Comparison of ENCODE assay signal across 15 cellular contexts in genomic region chr15:71080705-71081104, GRCh38. TPM values are rescaled to one million over a fixed set of nuclear protein-coding genes. Genes with fewer than 3 reads are reported as not detected.
DNase-seq lines count a peak whose midpoint lies in the region; ATAC-seq and TF ChIP-seq lines count a peak whose summit lies in the region.
"Had no signal": no experiment of that assay in that cellular context is flagged by ENCODE, and none has a peak within 500 bp of the region (broad histone marks: within the 10 kb centered on the region; RNA-seq: fewer than 3 reads in every experiment).

No MANE protein-coding gene starts in this region.

- TF ChIP-seq CTCF in foreskin fibroblast (IDR thresholded peaks at IDR 0.05; ENCODE audit: low read depth, low read length): no peak
- no peak for TF ChIP-seq CTCF in tibial artery (IDR thresholded peaks at IDR 0.05)
- TF ChIP-seq CTCF in omental fat pad (IDR thresholded peaks at IDR 0.05): no peak

- H3K18ac ChIP-seq in mesendoderm (ENCODE audit: low read length): no peak overlapping the region

- H3K9me3 ChIP-seq in tibial artery: no peaks in the 10 kb centered on the region
- H3K9me3 ChIP-seq: SJCRH30 had no signal

- no peak overlapping the region for H3K9ac ChIP-seq in mesendoderm (ENCODE audit: low read length)

- H3K36me3 ChIP-seq in tibial artery (no peaks in the 10 kb centered on the region), mesendoderm (ENCODE audit: control insufficient read depth, insufficient read depth, low read length) (no peaks in the 10 kb centered on the region)
- H3K36me3 ChIP-seq: SJCRH30 had no signal

- no peak overlapping the region for H2BK5ac ChIP-seq in mesendoderm (ENCODE audit: low read length)

- ATAC-seq in omental fat pad (ENCODE audit: low FRiP score): no peak
- ATAC-seq: activated CD8-positive, alpha-beta memory T cell treated with anti-CD3 and anti-CD28 coated beads, Interleukin-2, amount 10 ng/mL, durations not matched to agents 7 days and 5 days had no signal

- H2BK120ac ChIP-seq in mesendoderm (ENCODE audit: low read depth, low read length): no peak overlapping the region

- no peak overlapping the region for H2AK5ac ChIP-seq in mesendoderm (ENCODE audit: low read length)

- no peaks in the 10 kb centered on the region for H3K27me3 ChIP-seq in tibial artery
- no peaks in the 10 kb centered on the region for H3K27me3 ChIP-seq in mesendoderm (ENCODE audit: insufficient read depth, low read length, poor library complexity)
- H3K27me3 ChIP-seq: SJCRH30 had no signal

- no peak overlapping the region for H3K4me2 ChIP-seq in mesendoderm (ENCODE audit: low read length)

- H4K5ac ChIP-seq in mesendoderm (ENCODE audit: low read length): no peak overlapping the region

- no peak overlapping the region for H3K4me3 ChIP-seq in foreskin fibroblast (ENCODE audit: low read depth in 1 of 2, low read length in 2 of 2)
- no peak overlapping the region for H3K4me3 ChIP-seq in tibial artery
- no peak overlapping the region for H3K4me3 ChIP-seq in mesendoderm (ENCODE audit: low read length)
- H3K4me3 ChIP-seq: SJCRH30 had no signal

- no peaks in the 10 kb centered on the region for H3K79me2 ChIP-seq in mesendoderm (ENCODE audit: control insufficient read depth, insufficient read depth, low read length)

- no peak overlapping the region for H3K56ac ChIP-seq in mesendoderm (ENCODE audit: low read length)

- no peak overlapping the region for H3K4ac ChIP-seq in mesendoderm (ENCODE audit: low read depth, low read length)

- no CpG with 5 or more reads among the region's 1 CpG for WGBS in mesendoderm (ENCODE audit: extremely low coverage, insufficient coverage, low lambda C conversion rate)

- no peaks in the 10 kb centered on the region for H3K79me1 ChIP-seq in mesendoderm (ENCODE audit: low read length)

- no peak overlapping the region for H3K23ac ChIP-seq in mesendoderm (ENCODE audit: low read length)

- H3K27ac ChIP-seq in tibial artery (peak overlapping the region; percentile 83 to 84), mesendoderm (ENCODE audit: low read depth, low read length) (no peak overlapping the region)
- H3K27ac ChIP-seq: SJCRH30 had no signal

- H3K4me1 ChIP-seq in tibial artery (peaks cover 3 to 59% (median 37%) of the 10 kb centered on the region in 4 donors), mesendoderm (ENCODE audit: control insufficient read depth, low read depth, low read length) (peaks cover 4% of the 10 kb centered on the region)
- H3K4me1 ChIP-seq: SJCRH30 had no signal

- intact Hi-C loops in tibial artery (cut with DNase I; ENCODE audit: low total_unique reads): no loop called here

- no peak overlapping the region for H2BK15ac ChIP-seq in mesendoderm (replicated peaks; ENCODE audit: low read depth)

- peak; percentile 29 for DNase-seq in H4 (ENCODE audit: low spot score)
- DNase-seq in amniotic epithelial cell (ENCODE audit: low read depth): peak; percentile 95
- peak; percentile 93 to 96 for DNase-seq in foreskin fibroblast
- DNase-seq in tibial artery: peak in 1 of 2 donors; percentile 34
- DNase-seq in germinal center (ENCODE audit: low spot score): no peak
- DNase-seq in NCI-H2081 treated with DMSO at 0.1 percent for 48 hours (lab: John Stamatoyannopoulos, UW): no peak
- no peak for DNase-seq in omental fat pad (ENCODE audit: low spot score)
- DNase-seq in mesendoderm: no peak
- DNase-seq: activated CD8-positive, alpha-beta memory T cell treated with anti-CD3 and anti-CD28 coated beads, Interleukin-2, amount 10 ng/mL, durations not matched to agents 7 days and 5 days; Calu3; effector CD4-positive, alpha-beta T cell; NCI-H1105; NCI-H524 treated with DMSO at 0.1 percent for 48 hours; SJCRH30; stimulated activated CD4-positive, alpha-beta T cell treated with anti-CD3 and anti-CD28 coated beads, Interleukin-4, amount 100 ng/mL, for 4 hours had no signal

- H4K8ac ChIP-seq in mesendoderm (ENCODE audit: low read depth, low read length): no peak overlapping the region

RNA-seq across cellular contexts. Expression of gene THSD4, which starts 34.6 kb away (rescaled TPM):
- 0.58 and 1.2 TPM in 2 replicates for total RNA-seq in H4 (2014; rRNA removed; shearing (Covaris generic))
- total RNA-seq in omental fat pad: 10 to 100 TPM in 3 of 4 donors, 1 to 10 TPM in 1; 2.7 to 49.2 (median 15.8) TPM
- 1.3 TPM for polyA plus RNA-seq in mesendoderm (2013, experiment 1 of 2)
- 1.1 TPM for polyA plus RNA-seq in mesendoderm (2013, experiment 2 of 2)
- total RNA-seq: activated CD8-positive, alpha-beta memory T cell treated with anti-CD3 and anti-CD28 coated beads, Interleukin-2, amount 10 ng/mL, durations not matched to agents 7 days and 5 days had no signal

Comparison
In these comparisons a context has a peak if more than half of its experiments do, and no peak if none do; other contexts are left out.
1. DNase-seq: peak in H4 (single experiment), amniotic epithelial cell (single experiment) and foreskin fibroblast (2 of 2); none in germinal center (single experiment), NCI-H2081 treated with DMSO at 0.1 percent for 48 hours (single experiment), omental fat pad (single experiment) and mesendoderm (single experiment).